In the genomic region with DNA sequence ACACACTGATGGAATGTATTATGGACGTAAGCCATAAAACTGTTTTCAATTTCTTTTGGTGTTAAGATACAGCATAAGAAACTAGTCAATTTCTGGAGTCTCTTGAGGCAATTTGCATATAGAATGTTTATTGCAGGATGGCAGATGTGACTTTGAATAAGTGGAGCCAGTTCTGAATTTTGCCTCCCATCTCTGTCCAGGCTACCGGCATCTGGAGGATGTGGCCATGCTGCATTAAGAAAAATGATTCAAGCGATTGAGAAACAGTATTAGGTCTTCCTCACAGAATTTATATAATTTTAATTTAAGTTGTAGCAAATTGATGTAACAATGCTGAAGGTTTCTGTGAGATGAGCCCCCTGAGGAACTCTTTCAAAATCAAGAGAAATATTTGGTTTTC, we compare ENCODE assay signal across 23 cellular contexts.
"Had no signal": no experiment of that assay in that cellular context is flagged by ENCODE, and none has a peak within 500 bp of the region (broad histone marks: within the 10 kb centered on the region; RNA-seq: fewer than 3 reads in every experiment).

No MANE protein-coding gene starts in this region.

- H3K36me3 ChIP-seq: esophagus muscularis mucosa, neural progenitor cell, right atrium auricular region, thoracic aorta had no signal

- DNase-seq: activated CD4-positive, alpha-beta T cell treated with anti-CD3 and anti-CD28 coated beads for 4 hours; activated CD4-positive, alpha-beta T cell treated with anti-CD3 and anti-CD28 coated beads, Interleukin-2, amount 50 U/mL, for 4 hours; activated naive CD4-positive, alpha-beta T cell; activated T-cell treated with anti-CD3 and anti-CD28 coated beads for 4 hours; activated T-cell treated with anti-CD3 and anti-CD28 coated beads, Interleukin-2, amount 50 U/mL, for 72 hours; anterior cingulate cortex; head of caudate nucleus; hippocampal formation; left cardiac atrium; midbrain; naive thymus-derived CD8-positive, alpha-beta T cell; occipital lobe; stimulated activated CD4-positive, alpha-beta T cell treated with anti-CD3 and anti-CD28 coated beads, Interleukin-12 subunit alpha, Interleukin-12 subunit beta, amount 100 ng/mL, for 4 hours; stimulated activated CD4-positive, alpha-beta T cell treated with anti-CD3 and anti-CD28 coated beads, Interleukin-4, amount 100 ng/mL, for 1 hour; stimulated activated naive CD8-positive, alpha-beta T cell treated with anti-CD3 and anti-CD28 coated beads, Interleukin-15, Interleukin-2, amounts not matched to agents 100 U/mL and 50 U/mL, for 24 hours; T-helper 9 cell; trophoblast cell had no signal

- H3K4me3 ChIP-seq: esophagus muscularis mucosa, neural progenitor cell, right atrium auricular region, thoracic aorta had no signal

- H3K27me3 ChIP-seq: esophagus muscularis mucosa, neural progenitor cell, right atrium auricular region had no signal

- H3K9me3 ChIP-seq: esophagus muscularis mucosa, thoracic aorta had no signal

- ATAC-seq: activated naive CD4-positive, alpha-beta T cell treated with anti-CD3 and anti-CD28 coated beads, Interleukin-2, amount 50 U/mL, for 72 hours; activated T-cell treated with anti-CD3 and anti-CD28 coated beads, Interleukin-2, amount 50 U/mL, for 72 hours; left cardiac atrium; naive thymus-derived CD8-positive, alpha-beta T cell; stimulated activated naive CD8-positive, alpha-beta T cell treated with anti-CD3 and anti-CD28 coated beads, Interleukin-15, Interleukin-2, amounts not matched to agents 100 U/mL and 50 U/mL, for 24 hours had no signal

- H3K9ac ChIP-seq: neural progenitor cell had no signal

- H3K4me1 ChIP-seq: esophagus muscularis mucosa, right atrium auricular region had no signal

- H3K27ac ChIP-seq: esophagus muscularis mucosa, neural progenitor cell, right atrium auricular region, thoracic aorta, VCaP had no signal
